ENCODE assay signal across 36 cellular contexts in genomic region chr2:240637116-240637900, GRCh38. TPM values are rescaled to one million over a fixed set of nuclear protein-coding genes. Genes with fewer than 3 reads are reported as not detected.
A peak's percentile ranks its signal among the peaks of the same experiment; 100 is the strongest.
DNase-seq lines count a peak whose midpoint lies in the region; ATAC-seq, FAIRE-seq and TF ChIP-seq lines count a peak whose summit lies in the region.
"Had no signal": no experiment of that assay in that cellular context is flagged by ENCODE, and none has a peak within 500 bp of the region (broad histone marks: within the 10 kb centered on the region; RNA-seq: fewer than 3 reads in every experiment).

No MANE protein-coding gene starts in this region.

- FAIRE-seq in GM12892 (lab: Jason Lieb, UNC) = no peak
- FAIRE-seq: A204.1, keratinocyte, small intestine had no signal

- no peaks in the 10 kb centered on the region for H3K4me1 Mint-ChIP-seq in activated CD4-positive, alpha-beta memory T cell treated with anti-CD3 and anti-CD28 coated beads, Interleukin-2, amount 10 ng/mL, durations not matched to agents 7 days and 5 days
- H3K4me1 Mint-ChIP-seq in activated CD4-positive, alpha-beta memory T cell treated with anti-CD3 and anti-CD28 coated beads for 36 hours (ENCODE audit: low read depth) = no peaks in the 10 kb centered on the region
- no peaks in the 10 kb centered on the region for H3K4me1 Mint-ChIP-seq in neural crest cell
- H3K4me1 Mint-ChIP-seq: activated CD4-positive, alpha-beta T cell treated with anti-CD3 and anti-CD28 coated beads, Interleukin-2, amount 10 ng/mL, durations not matched to agents 24 days and 14 days; activated naive CD4-positive, alpha-beta T cell treated with anti-CD3 and anti-CD28 coated beads, Interleukin-2, amount 50 U/mL, for 24 hours; CD4-positive, CD25-positive, alpha-beta regulatory T cell had no signal

- intact Hi-C loops in activated CD4-positive, alpha-beta memory T cell treated with anti-CD3 and anti-CD28 coated beads for 36 hours (cut with micrococcal nuclease) = no loop called here
- intact Hi-C loops in stomach (cut with DNase I; ENCODE audit: low total_unique reads) = no loop called here

- TF ChIP-seq CTCF in neural crest cell (conservative IDR thresholded peaks at IDR 0.05) (no peak), stomach (IDR thresholded peaks at IDR 0.05) (no peak)

- no peak overlapping the region for H3K4me3 ChIP-seq in stomach
- H3K4me3 ChIP-seq: esophagus squamous epithelium, heart left ventricle, lower lobe of right lung, tibial nerve had no signal

- no peaks in the 10 kb centered on the region for H3K4me1 ChIP-seq in stomach
- H3K4me1 ChIP-seq: foreskin keratinocyte, heart left ventricle, lower lobe of right lung, parathyroid adenoma had no signal

- ATAC-seq in GM18868 (IDR thresholded peaks at IDR 0.05; ENCODE audit: unreplicated experiment) (no peak), HG02571 (IDR thresholded peaks at IDR 0.05; ENCODE audit: unreplicated experiment) (no peak)
- ATAC-seq: foreskin keratinocyte; heart left ventricle; naive thymus-derived CD8-positive, alpha-beta T cell; PC-3 had no signal

- TF ChIP-seq POLR2A in GM12892 (IDR thresholded peaks at IDR 0.05; ENCODE audit: low read depth, low read length) (no peak), stomach (IDR thresholded peaks at IDR 0.05) (no peak)

- 80 to 86% (median 82%) methylated on average over 15 to 17 of the region's 17 CpGs for WGBS in stomach, 5 donors

- CTCF ChIA-PET in activated CD4-positive, alpha-beta memory T cell treated with anti-CD3 and anti-CD28 coated beads, Interleukin-2, amount 10 ng/mL, durations not matched to agents 7 days and 5 days (lab: Charles Lee) = no interaction called here
- CTCF ChIA-PET in activated CD4-positive, alpha-beta memory T cell treated with anti-CD3 and anti-CD28 coated beads for 36 hours (lab: Charles Lee) = no interaction called here

- H3K4me3 Mint-ChIP-seq in activated CD4-positive, alpha-beta memory T cell treated with anti-CD3 and anti-CD28 coated beads, Interleukin-2, amount 10 ng/mL, durations not matched to agents 7 days and 5 days = no peak overlapping the region
- no peak overlapping the region for H3K4me3 Mint-ChIP-seq in activated CD4-positive, alpha-beta memory T cell treated with anti-CD3 and anti-CD28 coated beads for 36 hours
- H3K4me3 Mint-ChIP-seq in neural crest cell = no peak overlapping the region
- H3K4me3 Mint-ChIP-seq: activated CD4-positive, alpha-beta T cell treated with anti-CD3 and anti-CD28 coated beads, Interleukin-2, amount 10 ng/mL, durations not matched to agents 24 days and 14 days; activated naive CD4-positive, alpha-beta T cell treated with anti-CD3 and anti-CD28 coated beads, Interleukin-2, amount 50 U/mL, for 24 hours; CD4-positive, CD25-positive, alpha-beta regulatory T cell; naive thymus-derived CD8-positive, alpha-beta T cell had no signal

- H3K27me3 Mint-ChIP-seq in activated CD4-positive, alpha-beta memory T cell treated with anti-CD3 and anti-CD28 coated beads, Interleukin-2, amount 10 ng/mL, durations not matched to agents 7 days and 5 days = peaks cover 5% of the 10 kb centered on the region
- no peaks in the 10 kb centered on the region for H3K27me3 Mint-ChIP-seq in activated CD4-positive, alpha-beta memory T cell treated with anti-CD3 and anti-CD28 coated beads for 36 hours
- peaks cover 27% of the 10 kb centered on the region for H3K27me3 Mint-ChIP-seq in neural crest cell (ENCODE audit: low read depth)
- H3K27me3 Mint-ChIP-seq: activated naive CD4-positive, alpha-beta T cell treated with anti-CD3 and anti-CD28 coated beads, Interleukin-2, amount 50 U/mL, for 24 hours; CD4-positive, CD25-positive, alpha-beta regulatory T cell; naive thymus-derived CD8-positive, alpha-beta T cell had no signal

- H3K9me3 ChIP-seq in stomach = peaks cover 0 to 14% (median 8%) of the 10 kb centered on the region in 4 donors

- no peaks in the 10 kb centered on the region for H3K36me3 ChIP-seq in stomach
- H3K36me3 ChIP-seq: brain microvascular endothelial cell, esophagus squamous epithelium, heart left ventricle, lower lobe of right lung, tibial nerve had no signal

- H3K36me3 Mint-ChIP-seq in activated CD4-positive, alpha-beta memory T cell treated with anti-CD3 and anti-CD28 coated beads, Interleukin-2, amount 10 ng/mL, durations not matched to agents 7 days and 5 days (ENCODE audit: low read depth) = peaks cover 8% of the 10 kb centered on the region
- no peaks in the 10 kb centered on the region for H3K36me3 Mint-ChIP-seq in activated CD4-positive, alpha-beta memory T cell treated with anti-CD3 and anti-CD28 coated beads for 36 hours
- H3K36me3 Mint-ChIP-seq in neural crest cell (ENCODE audit: low read depth) = no peaks in the 10 kb centered on the region
- H3K36me3 Mint-ChIP-seq: CD4-positive, CD25-positive, alpha-beta regulatory T cell had no signal

- POLR2A ChIA-PET in activated CD4-positive, alpha-beta memory T cell treated with anti-CD3 and anti-CD28 coated beads, Interleukin-2, amount 10 ng/mL, durations not matched to agents 7 days and 5 days (lab: Charles Lee) = no interaction called here
- POLR2A ChIA-PET in activated CD4-positive, alpha-beta memory T cell treated with anti-CD3 and anti-CD28 coated beads for 36 hours (lab: Charles Lee) = no interaction called here

- no peak overlapping the region for H3K27ac Mint-ChIP-seq in activated CD4-positive, alpha-beta memory T cell treated with anti-CD3 and anti-CD28 coated beads, Interleukin-2, amount 10 ng/mL, durations not matched to agents 7 days and 5 days
- no peak overlapping the region for H3K27ac Mint-ChIP-seq in activated CD4-positive, alpha-beta memory T cell treated with anti-CD3 and anti-CD28 coated beads for 36 hours
- H3K27ac Mint-ChIP-seq in neural crest cell (ENCODE audit: unreplicated experiment) = peak overlapping the region; percentile 35
- H3K27ac Mint-ChIP-seq: activated CD4-positive, alpha-beta T cell treated with anti-CD3 and anti-CD28 coated beads, Interleukin-2, amount 10 ng/mL, durations not matched to agents 24 days and 14 days; activated naive CD4-positive, alpha-beta T cell treated with anti-CD3 and anti-CD28 coated beads, Interleukin-2, amount 50 U/mL, for 24 hours; CD4-positive, CD25-positive, alpha-beta regulatory T cell had no signal

- TF ChIP-seq EP300 in stomach (IDR thresholded peaks at IDR 0.05) = no peak

- DNase-seq in activated CD4-positive, alpha-beta memory T cell treated with anti-CD3 and anti-CD28 coated beads, Interleukin-2, amount 10 ng/mL, durations not matched to agents 7 days and 5 days = peak; percentile 12
- DNase-seq in activated CD4-positive, alpha-beta memory T cell treated with anti-CD3 and anti-CD28 coated beads for 36 hours = no peak
- peak; percentile 22 for DNase-seq in GM12892 (ENCODE audit: insufficient read length)
- DNase-seq in neural crest cell (ENCODE audit: low read depth, low spot score) = no peak
- peak; percentile 13 for DNase-seq in stomach
- no peak for DNase-seq in NOMO-1 treated with dmso at 0.1 percent for 144 hours (lab: John Stamatoyannopoulos, UW; ENCODE audit: unreplicated experiment)
- DNase-seq: activated CD4-positive, alpha-beta T cell treated with anti-CD3 and anti-CD28 coated beads, Interleukin-2, amount 10 ng/mL, durations not matched to agents 24 days and 14 days; amniotic stem cell; brain microvascular endothelial cell; Calu3; CD4-positive, CD25-positive, alpha-beta regulatory T cell; DMS79 treated with DMSO at 0.1 percent for 48 hours; esophagus squamous epithelium; foreskin keratinocyte; GDM1; Kasumi-1; lower lobe of right lung; NCI-H1417 treated with DMSO at 0.1 percent for 48 hours; NCI-H2029 treated with DMSO at 0.1 percent for 48 hours; NCI-H526 treated with DMSO at 0.1 percent for 48 hours; NK-92 treated with Interleukin-12 subunit alpha and Interleukin-12 subunit beta, amount 100 ng/mL, for 24 hours; PC-3; small intestine; stimulated activated CD4-positive, alpha-beta T cell treated with anti-CD3 and anti-CD28 coated beads, Interleukin-1b, Interleukin-23, amount 100 ng/mL, for 48 hours had no signal

- H3K27me3 ChIP-seq in stomach = peaks cover 0 to 11% (median 0%) of the 10 kb centered on the region in 3 donors
- H3K27me3 ChIP-seq: brain microvascular endothelial cell, foreskin keratinocyte had no signal

- no peak overlapping the region for H3K27ac ChIP-seq in stomach
- H3K27ac ChIP-seq: brain microvascular endothelial cell, foreskin keratinocyte, lower lobe of right lung, parathyroid adenoma had no signal

- peaks cover 19% of the 10 kb centered on the region for H3K9me3 Mint-ChIP-seq in activated CD4-positive, alpha-beta memory T cell treated with anti-CD3 and anti-CD28 coated beads, Interleukin-2, amount 10 ng/mL, durations not matched to agents 7 days and 5 days
- peaks cover 20% of the 10 kb centered on the region for H3K9me3 Mint-ChIP-seq in activated CD4-positive, alpha-beta memory T cell treated with anti-CD3 and anti-CD28 coated beads for 36 hours
- peaks cover 12% of the 10 kb centered on the region for H3K9me3 Mint-ChIP-seq in neural crest cell

RNA-seq across cellular contexts. Expression of gene GPR35, which starts 12.0 kb away (rescaled TPM):
- total RNA-seq in activated CD4-positive, alpha-beta memory T cell treated with anti-CD3 and anti-CD28 coated beads, Interleukin-2, amount 10 ng/mL, durations not matched to agents 7 days and 5 days = 1 to 10 TPM; 5.2 to 5.7 TPM
- 1 to 10 TPM; 3.4 to 4.7 TPM for total RNA-seq in activated CD4-positive, alpha-beta memory T cell treated with anti-CD3 and anti-CD28 coated beads for 36 hours
- polyA plus RNA-seq in GM12892 (2012; ENCODE audit: missing spikeins) = 1.1 TPM
- total RNA-seq in neural crest cell (1.7 and 2.0 TPM in 2 replicates), stomach (10 to 100 TPM; 11.7 to 68.9 (median 21.9) TPM)
- polyA plus RNA-seq in stomach = 10 to 100 TPM in 1 of 3 donors, 1 to 10 TPM in 2; 8.5 to 12.8 (median 9.8) TPM

RNA-seq across cellular contexts. Expression of gene AQP12B, which starts 45.4 kb away (rescaled TPM):
- not detected for total RNA-seq in activated CD4-positive, alpha-beta memory T cell treated with anti-CD3 and anti-CD28 coated beads, Interleukin-2, amount 10 ng/mL, durations not matched to agents 7 days and 5 days
- total RNA-seq in activated CD4-positive, alpha-beta memory T cell treated with anti-CD3 and anti-CD28 coated beads for 36 hours = not detected
- polyA plus RNA-seq in GM12892 (2012; ENCODE audit: missing spikeins) = not detected
- not detected in 2 replicates for total RNA-seq in neural crest cell
- under 1 TPM in 1 of 5 donors, not detected in 4; 0.89 TPM for total RNA-seq in stomach
- polyA plus RNA-seq in stomach = under 1 TPM in 1 of 3 donors, not detected in 2; 0.46 TPM
- total RNA-seq: activated CD4-positive, alpha-beta T cell treated with anti-CD3 and anti-CD28 coated beads, Interleukin-2, amount 10 ng/mL, durations not matched to agents 24 days and 14 days; Calu3; CD4-positive, CD25-positive, alpha-beta regulatory T cell; cerebellum; esophagus squamous epithelium; foreskin keratinocyte; heart left ventricle; lower lobe of right lung; mononuclear cell; naive thymus-derived CD8-positive, alpha-beta T cell; PC-3; T-helper 2 cell treated with Interferon-gamma antibody and Interleukin-4, amounts not matched to agents 100 ng/mL and 5 ng/mL, for 36 hours had no signal
- polyA plus RNA-seq: CD4-positive, CD25-positive, alpha-beta regulatory T cell; foreskin keratinocyte; heart left ventricle; keratinocyte; naive thymus-derived CD8-positive, alpha-beta T cell had no signal

RNA-seq across cellular contexts. Expression of gene CAPN10, which starts 50.8 kb away (rescaled TPM):
- 10 to 100 TPM; 52.3 to 53.1 TPM for total RNA-seq in activated CD4-positive, alpha-beta memory T cell treated with anti-CD3 and anti-CD28 coated beads, Interleukin-2, amount 10 ng/mL, durations not matched to agents 7 days and 5 days
- 10 to 100 TPM; 32.6 to 33.9 TPM for total RNA-seq in activated CD4-positive, alpha-beta memory T cell treated with anti-CD3 and anti-CD28 coated beads for 36 hours
- 12.0 TPM for polyA plus RNA-seq in GM12892 (2012; ENCODE audit: missing spikeins)
- total RNA-seq in neural crest cell (57.7 and 62.7 TPM in 2 replicates), stomach (100 to 1,000 TPM in 1 of 5 donors, 10 to 100 TPM in 4; 26.6 to 197 (median 58.3) TPM)
- 10 to 100 TPM; 17.7 to 38.0 (median 23.3) TPM for polyA plus RNA-seq in stomach

RNA-seq across cellular contexts. Expression of gene AQP12A, which starts 54.4 kb away (rescaled TPM):
- not detected for total RNA-seq in activated CD4-positive, alpha-beta memory T cell treated with anti-CD3 and anti-CD28 coated beads, Interleukin-2, amount 10 ng/mL, durations not matched to agents 7 days and 5 days
- not detected for total RNA-seq in activated CD4-positive, alpha-beta memory T cell treated with anti-CD3 and anti-CD28 coated beads for 36 hours
- not detected for polyA plus RNA-seq in GM12892 (2012; ENCODE audit: missing spikeins)
- total RNA-seq in neural crest cell (not detected in 2 replicates), stomach (not detected)
- polyA plus RNA-seq in stomach = not detected
- total RNA-seq: activated CD4-positive, alpha-beta T cell treated with anti-CD3 and anti-CD28 coated beads, Interleukin-2, amount 10 ng/mL, durations not matched to agents 24 days and 14 days; Calu3; CD4-positive, CD25-positive, alpha-beta regulatory T cell; cerebellum; esophagus squamous epithelium; foreskin keratinocyte; heart left ventricle; lower lobe of right lung; mononuclear cell; naive thymus-derived CD8-positive, alpha-beta T cell; PC-3; T-helper 2 cell treated with Interferon-gamma antibody and Interleukin-4, amounts not matched to agents 100 ng/mL and 5 ng/mL, for 36 hours had no signal
- polyA plus RNA-seq: CD4-positive, CD25-positive, alpha-beta regulatory T cell; foreskin keratinocyte; heart left ventricle; keratinocyte; naive thymus-derived CD8-positive, alpha-beta T cell had no signal

Comparison
In these comparisons a context has a peak if more than half of its experiments do, and no peak if none do; other contexts are left out.
1. DNase-seq: peak in activated CD4-positive, alpha-beta memory T cell treated with anti-CD3 and anti-CD28 coated beads, Interleukin-2, amount 10 ng/mL, durations not matched to agents 7 days and 5 days (single experiment), GM12892 (single experiment) and stomach (single experiment); none in activated CD4-positive, alpha-beta memory T cell treated with anti-CD3 and anti-CD28 coated beads for 36 hours (single experiment), neural crest cell (single experiment) and NOMO-1 treated with dmso at 0.1 percent for 144 hours (single experiment).